24 cellular contexts compared by ENCODE assay signal in genomic region chr17:51088287-51088686, GRCh38.
"Had no signal": no experiment of that assay in that cellular context is flagged by ENCODE, and none has a peak within 500 bp of the region (broad histone marks: within the 10 kb centered on the region; RNA-seq: fewer than 3 reads in every experiment).

No MANE protein-coding gene starts in this region.

- H3K36me3 ChIP-seq: colonic mucosa, esophagus squamous epithelium, left lung, right atrium auricular region, suprapubic skin had no signal

- H3K27ac ChIP-seq: colonic mucosa, esophagus squamous epithelium, right atrium auricular region, suprapubic skin had no signal

- H3K27me3 ChIP-seq: body of pancreas, colonic mucosa, esophagus squamous epithelium, left lung, right atrium auricular region, suprapubic skin had no signal

- H3K9me3 ChIP-seq: body of pancreas, colonic mucosa, esophagus squamous epithelium, left lung, right atrium auricular region, suprapubic skin had no signal

- H3K27me3 Mint-ChIP-seq: activated B cell treated with CpG ODN at 0.5 μM for 24 hours; activated CD4-positive, alpha-beta T cell treated with anti-CD3 and anti-CD28 coated beads, Interleukin-2, amount 10 ng/mL, durations not matched to agents 24 days and 14 days; progenitor cell of endocrine pancreas; stimulated activated naive CD8-positive, alpha-beta T cell treated with anti-CD3 and anti-CD28 coated beads, Interleukin-15, Interleukin-2, amounts not matched to agents 100 ng/mL and 50 ng/mL, for 24 hours had no signal

- H3K9me3 Mint-ChIP-seq: activated B cell treated with CpG ODN at 0.5 μM for 24 hours; activated CD4-positive, alpha-beta T cell treated with anti-CD3 and anti-CD28 coated beads, Interleukin-2, amount 10 ng/mL, durations not matched to agents 24 days and 14 days; activated T-cell treated with anti-CD3 and anti-CD28 coated beads, Interleukin-2, amount 50 U/mL, for 72 hours; natural killer cell; stimulated activated naive CD8-positive, alpha-beta T cell treated with anti-CD3 and anti-CD28 coated beads, Interleukin-15, Interleukin-2, amounts not matched to agents 100 ng/mL and 50 ng/mL, for 24 hours had no signal

- ATAC-seq: activated T-cell treated with anti-CD3 and anti-CD28 coated beads, Interleukin-2, amount 50 U/mL, for 72 hours; body of pancreas; left lung had no signal

- DNase-seq: activated B cell treated with CpG ODN at 0.5 μM for 24 hours; activated CD4-positive, alpha-beta T cell treated with anti-CD3 and anti-CD28 coated beads, Interleukin-2, amount 10 ng/mL, durations not matched to agents 24 days and 14 days; activated CD8-positive, alpha-beta memory T cell treated with anti-CD3 and anti-CD28 coated beads, Interleukin-2, amount 50 U/mL, for 48 hours; activated gamma-delta T cell; activated T-cell treated with anti-CD3 and anti-CD28 coated beads, Interleukin-2, amount 50 U/mL, for 72 hours; amniotic stem cell; body of pancreas; caudate nucleus; colonic mucosa; esophagus squamous epithelium; hippocampal formation; natural killer cell; nucleus accumbens; stimulated activated CD4-positive, alpha-beta T cell treated with anti-CD3 and anti-CD28 coated beads, Interleukin-4, amount 100 ng/mL, for 24 hours; stimulated activated CD8-positive, alpha-beta memory T cell treated with anti-CD3 and anti-CD28 coated beads, Interleukin-4, amount 100 ng/mL, for 48 hours; T-helper 2 cell had no signal

- H3K4me3 Mint-ChIP-seq: activated B cell treated with CpG ODN at 0.5 μM for 24 hours; activated CD4-positive, alpha-beta T cell treated with anti-CD3 and anti-CD28 coated beads, Interleukin-2, amount 10 ng/mL, durations not matched to agents 24 days and 14 days; activated naive CD8-positive, alpha-beta T cell; activated T-cell treated with anti-CD3 and anti-CD28 coated beads, Interleukin-2, amount 50 U/mL, for 72 hours; natural killer cell; stimulated activated naive CD8-positive, alpha-beta T cell treated with anti-CD3 and anti-CD28 coated beads, Interleukin-15, Interleukin-2, amounts not matched to agents 100 ng/mL and 50 ng/mL, for 24 hours had no signal

- FAIRE-seq: keratinocyte had no signal

- H3K36me3 Mint-ChIP-seq: natural killer cell had no signal

- H3K27ac Mint-ChIP-seq: activated B cell treated with CpG ODN at 0.5 μM for 24 hours; activated CD4-positive, alpha-beta T cell treated with anti-CD3 and anti-CD28 coated beads, Interleukin-2, amount 10 ng/mL, durations not matched to agents 24 days and 14 days; activated naive CD8-positive, alpha-beta T cell; activated T-cell treated with anti-CD3 and anti-CD28 coated beads, Interleukin-2, amount 50 U/mL, for 72 hours; natural killer cell; progenitor cell of endocrine pancreas; stimulated activated naive CD8-positive, alpha-beta T cell treated with anti-CD3 and anti-CD28 coated beads, Interleukin-15, Interleukin-2, amounts not matched to agents 100 ng/mL and 50 ng/mL, for 24 hours had no signal

- H3K4me3 ChIP-seq: body of pancreas, colonic mucosa, esophagus squamous epithelium, left lung, right atrium auricular region, skin epidermis, suprapubic skin had no signal
